In the genomic region with DNA sequence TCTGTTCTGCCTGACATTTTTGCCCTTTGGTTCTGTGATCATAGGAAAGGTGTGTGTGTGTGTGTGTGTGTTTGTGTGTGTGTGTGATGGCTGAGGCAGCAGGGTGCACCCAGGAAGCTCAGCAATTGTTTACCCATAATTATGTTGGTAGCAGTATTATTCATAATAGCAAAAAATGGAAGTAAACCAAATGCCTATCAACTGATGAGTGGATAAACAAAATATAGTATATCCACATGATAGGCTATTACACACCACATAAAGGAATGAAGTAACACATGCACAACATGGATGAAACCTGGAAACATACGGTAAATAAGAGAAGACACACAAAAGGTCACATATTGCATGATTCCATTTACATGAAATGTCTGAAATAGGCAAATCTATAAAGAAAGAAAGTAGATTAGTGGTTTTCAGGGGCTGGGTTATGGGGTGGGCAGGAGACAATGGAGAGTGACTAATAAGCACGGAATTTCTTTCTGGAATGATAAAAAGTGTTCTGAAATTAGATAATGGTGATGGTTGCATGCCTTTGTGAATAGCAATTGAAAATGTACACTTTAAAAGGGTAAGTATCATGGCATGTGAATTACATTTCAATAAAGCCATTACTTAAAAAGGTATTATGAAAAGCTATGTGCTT, we compare ENCODE assay signal across 17 cellular contexts.
DNase-seq lines count a peak whose midpoint lies in the region; ATAC-seq and TF ChIP-seq lines count a peak whose summit lies in the region.
"Had no signal": no experiment of that assay in that cellular context is flagged by ENCODE, and none has a peak within 500 bp of the region (broad histone marks: within the 10 kb centered on the region; RNA-seq: fewer than 3 reads in every experiment).

No MANE protein-coding gene starts in this region.

- no peak overlapping the region for H3K9ac ChIP-seq in SK-N-SH
- no peak overlapping the region for H3K9ac ChIP-seq in fibroblast of lung (ENCODE audit: insufficient read depth, low read length)
- H3K9ac ChIP-seq: KMS-11, parathyroid adenoma had no signal

- intact Hi-C loops in left ventricle myocardium inferior (cut with micrococcal nuclease) = no loop called here

- H3K9me3 ChIP-seq in SK-N-SH (no peaks in the 10 kb centered on the region), fibroblast of lung (ENCODE audit: control insufficient read depth, insufficient read depth, low read depth, low read length) (no peaks in the 10 kb centered on the region), left ventricle myocardium inferior (replicated peaks) (peaks cover 29% of the 10 kb centered on the region)

- H3F3A ChIP-seq in SK-N-SH (replicated peaks; ENCODE audit: insufficient read depth) = peaks cover 19% of the 10 kb centered on the region

- CTCF ChIA-PET in SK-N-SH (lab: Yijun Ruan, JAX) = interaction anchor here (1.1 to 11.5 kb wide), 3 partner anchors 8 to 195 kb away, joined by 4 to 216 read pairs (median 27); a partner anchor contains a TSS

- H3K36me3 ChIP-seq in SK-N-SH (replicated peaks in 1 of 2; ENCODE audit: control insufficient read depth in 1 of 2, insufficient read depth in 2 of 2, low read length in 1 of 2) (no peaks in the 10 kb centered on the region), fibroblast of lung (ENCODE audit: control insufficient read depth, insufficient read depth, low read length) (no peaks in the 10 kb centered on the region), left ventricle myocardium inferior (no peaks in the 10 kb centered on the region)

- H3K4me1 ChIP-seq in SK-N-SH (ENCODE audit: control insufficient read depth in 1 of 2, insufficient read depth in 2 of 2, low read depth in 1 of 2, low read length in 1 of 2) = peaks cover 0 to 7% of the 10 kb centered on the region in 2 experiments; a peak in 2 of 4 replicates
- no peaks in the 10 kb centered on the region for H3K4me1 ChIP-seq in fibroblast of lung (ENCODE audit: control insufficient read depth, extremely low read depth, insufficient read depth, low read length)
- H3K4me1 ChIP-seq in left ventricle myocardium inferior = no peaks in the 10 kb centered on the region
- H3K4me1 ChIP-seq: parathyroid adenoma had no signal

- no peak for TF ChIP-seq RAD21 in SK-N-SH (IDR thresholded peaks at IDR 0.05; ENCODE audit: low read length)

- POLR2A ChIA-PET in SK-N-SH (lab: Yijun Ruan, JAX) = no interaction called here

- H2AFZ ChIP-seq in SK-N-SH (ENCODE audit: low read depth) (peak overlapping the region; percentile 70; the same call in 1 of the 2 replicates), fibroblast of lung (ENCODE audit: low read length) (no peak overlapping the region)
- H2AFZ ChIP-seq: parathyroid adenoma had no signal

- TF ChIP-seq CTCF in SK-N-SH (IDR thresholded peaks at IDR 0.05) (no peak), fibroblast of lung (conservative IDR thresholded peaks at IDR 0.05 in 1 of 2, IDR thresholded peaks at IDR 0.05 in 1 of 2; ENCODE audit: low read depth in 1 of 2, low read length in 2 of 2) (no peak), retinal pigment epithelial cell (conservative IDR thresholded peaks at IDR 0.05; ENCODE audit: low read depth, low read length) (no peak), left ventricle myocardium inferior (IDR thresholded peaks at IDR 0.05; ENCODE audit: borderline replicate concordance) (no peak)

- peak; percentile 42 for DNase-seq in HCEC 1CT
- no peak for DNase-seq in SK-N-SH
- peak; percentile 18 to 84 for DNase-seq in fibroblast of lung (ENCODE audit: low read depth in 2 of 2)
- peak; percentile 28 for DNase-seq in retinal pigment epithelial cell (ENCODE audit: low read depth)
- DNase-seq in HPDE6-E6E7 (ENCODE audit: extremely low spot score) = no peak
- DNase-seq in left ventricle myocardium inferior = no peak
- DNase-seq in cerebellar cortex (ENCODE audit: low spot score) = no peak
- DNase-seq: activated CD4-positive, CD25-positive, alpha-beta regulatory T cell; activated gamma-delta T cell treated with Interleukin-2 at 50 U/mL for 16 hours; DMS79 treated with DMSO at 0.1 percent for 48 hours; glutamatergic neuron; NCI-H146; OCI-M1; stimulated activated naive CD8-positive, alpha-beta T cell treated with anti-CD3 and anti-CD28 coated beads, Interleukin-15, amount 100 ng/mL, for 72 hours had no signal

- H3K4me3 ChIP-seq in SK-N-SH (ENCODE audit: low read depth in 2 of 2, low read length in 1 of 2) (no peak overlapping the region), fibroblast of lung (replicated peaks in 1 of 4; ENCODE audit: control extremely low read depth in 1 of 4, insufficient read depth in 1 of 4, low read depth in 3 of 4, low read length in 4 of 4) (no peak overlapping the region), retinal pigment epithelial cell (ENCODE audit: low read length) (no peak overlapping the region), left ventricle myocardium inferior (no peak overlapping the region)

- no peaks in the 10 kb centered on the region for H3K9me2 ChIP-seq in SK-N-SH

- H4K20me1 ChIP-seq in SK-N-SH (ENCODE audit: insufficient read depth) = no peaks in the 10 kb centered on the region
- H4K20me1 ChIP-seq in fibroblast of lung (ENCODE audit: control insufficient read depth, extremely low read depth, insufficient read depth, low read length) = no peaks in the 10 kb centered on the region

- 0 out of 4 replicates have a peak, but pooled peaks of 1 of the 2 experiments have one; percentile 31 for TF ChIP-seq EP300 in SK-N-SH (IDR thresholded peaks at IDR 0.05; ENCODE audit: borderline replicate concordance in 1 of 2, low read depth in 1 of 2, low read length in 1 of 2)

- H3K4me2 ChIP-seq in SK-N-SH (peak overlapping the region; percentile 43), fibroblast of lung (ENCODE audit: extremely low read depth, insufficient read depth, low read length) (no peak overlapping the region)
- H3K4me2 ChIP-seq: KMS-11 had no signal

- ATAC-seq in HG02610 (IDR thresholded peaks at IDR 0.05; ENCODE audit: unreplicated experiment) = no peak
- ATAC-seq: stimulated activated naive CD8-positive, alpha-beta T cell treated with anti-CD3 and anti-CD28 coated beads, Interleukin-15, amount 100 ng/mL, for 72 hours had no signal

- WGBS in SK-N-SH (ENCODE audit: low lambda C conversion rate) = 9% methylated on average over 2 of the region's 2 CpGs

- H3K27me3 ChIP-seq in SK-N-SH (ENCODE audit: insufficient read depth) (no peaks in the 10 kb centered on the region), fibroblast of lung (ENCODE audit: control insufficient read depth, insufficient read depth, low read length) (no peaks in the 10 kb centered on the region), left ventricle myocardium inferior (ENCODE audit: low read depth) (peaks cover 3% of the 10 kb centered on the region)

- peak overlapping the region in 1 of 2 experiments; percentile 55; a peak in 2 of 4 replicates for H3K27ac ChIP-seq in SK-N-SH (ENCODE audit: low read depth in 2 of 2, low read length in 1 of 2)
- no peak overlapping the region for H3K27ac ChIP-seq in fibroblast of lung (ENCODE audit: insufficient read depth, low read length)
- H3K27ac ChIP-seq in left ventricle myocardium inferior (replicated peaks) = no peak overlapping the region
- H3K27ac ChIP-seq: KMS-11, parathyroid adenoma had no signal

- no peaks in the 10 kb centered on the region for H3K79me2 ChIP-seq in SK-N-SH (ENCODE audit: insufficient read depth)
- no peaks in the 10 kb centered on the region for H3K79me2 ChIP-seq in fibroblast of lung (ENCODE audit: control insufficient read depth, insufficient read depth, low read length)
- H3K79me2 ChIP-seq: parathyroid adenoma had no signal

TF ChIP-seq in SK-N-SH, 30 proteins besides CTCF, POLR2A, EP300 and RAD21 (continues in another document):
- TF ChIP-seq RFX5 (IDR thresholded peaks at IDR 0.05; ENCODE audit: low read length) (no peak), YY1 (IDR thresholded peaks at IDR 0.05; ENCODE audit: low read depth) (no peak), FOSL2 (IDR thresholded peaks at IDR 0.05; ENCODE audit: borderline replicate concordance, low read depth) (peak; percentile 60; the same call in 1 of the 2 replicates), ELF1 (IDR thresholded peaks at IDR 0.05) (no peak), NRF1 (IDR thresholded peaks at IDR 0.05; ENCODE audit: low read depth, low read length) (no peak), RXRA (IDR thresholded peaks at IDR 0.05; ENCODE audit: borderline replicate concordance, low read depth) (no peak), FOXJ3 (CRISPR knock-in tag; IDR thresholded peaks at IDR 0.05) (no peak), EZH2phosphoT487 (IDR thresholded peaks at IDR 0.05; ENCODE audit: borderline replicate concordance, low read depth) (no peak), TAF1 (IDR thresholded peaks at IDR 0.05; ENCODE audit: borderline replicate concordance, low read depth, low read length) (no peak), NFIC (IDR thresholded peaks at IDR 0.05; ENCODE audit: borderline replicate concordance) (peak; percentile 30; the same call in 1 of the 2 replicates), JUND (IDR thresholded peaks at IDR 0.05) (peak; percentile 80), TCF12 (IDR thresholded peaks at IDR 0.05) (peak; percentile 55)
- TF ChIP-seq, protein P1, sequence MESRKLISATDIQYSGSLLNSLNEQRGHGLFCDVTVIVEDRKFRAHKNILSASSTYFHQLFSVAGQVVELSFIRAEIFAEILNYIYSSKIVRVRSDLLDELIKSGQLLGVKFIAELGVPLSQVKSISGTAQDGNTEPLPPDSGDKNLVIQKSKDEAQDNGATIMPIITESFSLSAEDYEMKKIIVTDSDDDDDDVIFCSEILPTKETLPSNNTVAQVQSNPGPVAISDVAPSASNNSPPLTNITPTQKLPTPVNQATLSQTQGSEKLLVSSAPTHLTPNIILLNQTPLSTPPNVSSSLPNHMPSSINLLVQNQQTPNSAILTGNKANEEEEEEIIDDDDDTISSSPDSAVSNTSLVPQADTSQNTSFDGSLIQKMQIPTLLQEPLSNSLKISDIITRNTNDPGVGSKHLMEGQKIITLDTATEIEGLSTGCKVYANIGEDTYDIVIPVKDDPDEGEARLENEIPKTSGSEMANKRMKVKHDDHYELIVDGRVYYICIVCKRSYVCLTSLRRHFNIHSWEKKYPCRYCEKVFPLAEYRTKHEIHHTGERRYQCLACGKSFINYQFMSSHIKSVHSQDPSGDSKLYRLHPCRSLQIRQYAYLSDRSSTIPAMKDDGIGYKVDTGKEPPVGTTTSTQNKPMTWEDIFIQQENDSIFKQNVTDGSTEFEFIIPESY (IDR thresholded peaks at IDR 0.05; ENCODE audit: borderline replicate concordance, low read depth) = no peak
- TF ChIP-seq, protein P2, sequence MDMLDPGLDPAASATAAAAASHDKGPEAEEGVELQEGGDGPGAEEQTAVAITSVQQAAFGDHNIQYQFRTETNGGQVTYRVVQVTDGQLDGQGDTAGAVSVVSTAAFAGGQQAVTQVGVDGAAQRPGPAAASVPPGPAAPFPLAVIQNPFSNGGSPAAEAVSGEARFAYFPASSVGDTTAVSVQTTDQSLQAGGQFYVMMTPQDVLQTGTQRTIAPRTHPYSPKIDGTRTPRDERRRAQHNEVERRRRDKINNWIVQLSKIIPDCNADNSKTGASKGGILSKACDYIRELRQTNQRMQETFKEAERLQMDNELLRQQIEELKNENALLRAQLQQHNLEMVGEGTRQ (IDR thresholded peaks at IDR 0.05; ENCODE audit: borderline replicate concordance, low read depth, low read length) = no peak

Comparison
In these comparisons a context has a peak if more than half of its experiments do, and no peak if none do; other contexts are left out.
1. DNase-seq: peak in HCEC 1CT (single experiment), fibroblast of lung (2 of 2) and retinal pigment epithelial cell (single experiment); none in SK-N-SH (single experiment), HPDE6-E6E7 (single experiment), left ventricle myocardium inferior (single experiment) and cerebellar cortex (single experiment).